Comparison of ENCODE assay signal across 3 cellular contexts in the genomic region with DNA sequence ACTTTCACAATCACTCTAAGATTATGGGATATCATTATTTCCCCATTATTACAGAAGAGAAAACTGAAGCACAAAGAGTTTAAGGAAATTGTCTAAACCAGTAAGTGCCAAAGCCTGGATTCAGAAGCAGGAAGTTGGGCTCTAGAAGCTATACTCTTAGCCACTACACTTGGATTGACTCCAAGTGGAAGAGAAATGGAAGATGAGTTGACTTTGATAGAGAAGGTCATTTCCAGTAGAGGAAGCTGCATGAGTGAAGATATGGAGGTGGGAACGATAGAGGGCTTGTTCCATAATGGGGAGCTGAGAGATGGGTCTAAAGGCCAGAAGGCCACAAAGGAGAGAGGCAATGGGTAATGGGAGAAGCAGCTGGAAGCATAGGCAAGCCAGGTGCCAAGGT.
A peak's percentile ranks its signal among the peaks of the same experiment; 100 is the strongest.
TF ChIP-seq lines count a peak whose summit lies in the region.

No MANE protein-coding gene starts in this region.

TF ChIP-seq in liver, 16 proteins besides CTCF, POLR2A, EP300 and RAD21:
- TF ChIP-seq, protein P1, sequence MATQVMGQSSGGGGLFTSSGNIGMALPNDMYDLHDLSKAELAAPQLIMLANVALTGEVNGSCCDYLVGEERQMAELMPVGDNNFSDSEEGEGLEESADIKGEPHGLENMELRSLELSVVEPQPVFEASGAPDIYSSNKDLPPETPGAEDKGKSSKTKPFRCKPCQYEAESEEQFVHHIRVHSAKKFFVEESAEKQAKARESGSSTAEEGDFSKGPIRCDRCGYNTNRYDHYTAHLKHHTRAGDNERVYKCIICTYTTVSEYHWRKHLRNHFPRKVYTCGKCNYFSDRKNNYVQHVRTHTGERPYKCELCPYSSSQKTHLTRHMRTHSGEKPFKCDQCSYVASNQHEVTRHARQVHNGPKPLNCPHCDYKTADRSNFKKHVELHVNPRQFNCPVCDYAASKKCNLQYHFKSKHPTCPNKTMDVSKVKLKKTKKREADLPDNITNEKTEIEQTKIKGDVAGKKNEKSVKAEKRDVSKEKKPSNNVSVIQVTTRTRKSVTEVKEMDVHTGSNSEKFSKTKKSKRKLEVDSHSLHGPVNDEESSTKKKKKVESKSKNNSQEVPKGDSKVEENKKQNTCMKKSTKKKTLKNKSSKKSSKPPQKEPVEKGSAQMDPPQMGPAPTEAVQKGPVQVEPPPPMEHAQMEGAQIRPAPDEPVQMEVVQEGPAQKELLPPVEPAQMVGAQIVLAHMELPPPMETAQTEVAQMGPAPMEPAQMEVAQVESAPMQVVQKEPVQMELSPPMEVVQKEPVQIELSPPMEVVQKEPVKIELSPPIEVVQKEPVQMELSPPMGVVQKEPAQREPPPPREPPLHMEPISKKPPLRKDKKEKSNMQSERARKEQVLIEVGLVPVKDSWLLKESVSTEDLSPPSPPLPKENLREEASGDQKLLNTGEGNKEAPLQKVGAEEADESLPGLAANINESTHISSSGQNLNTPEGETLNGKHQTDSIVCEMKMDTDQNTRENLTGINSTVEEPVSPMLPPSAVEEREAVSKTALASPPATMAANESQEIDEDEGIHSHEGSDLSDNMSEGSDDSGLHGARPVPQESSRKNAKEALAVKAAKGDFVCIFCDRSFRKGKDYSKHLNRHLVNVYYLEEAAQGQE (IDR thresholded peaks at IDR 0.05), result no peak
- TF ChIP-seq EGR1 (IDR thresholded peaks at IDR 0.05; ENCODE audit: low read depth in 2 of 2) (peak in 1 of 2 donors; percentile 15), NR2F2 (IDR thresholded peaks at IDR 0.05) (peak; percentile 90), FOXA1 (IDR thresholded peaks at IDR 0.05) (no peak)
- TF ChIP-seq, protein P2, sequence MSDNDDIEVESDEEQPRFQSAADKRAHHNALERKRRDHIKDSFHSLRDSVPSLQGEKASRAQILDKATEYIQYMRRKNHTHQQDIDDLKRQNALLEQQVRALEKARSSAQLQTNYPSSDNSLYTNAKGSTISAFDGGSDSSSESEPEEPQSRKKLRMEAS (IDR thresholded peaks at IDR 0.05), result peak; percentile 25

TF ChIP-seq in HepG2, 621 proteins besides CTCF, POLR2A, EP300 and RAD21:
- TF ChIP-seq GATA4 (IDR thresholded peaks at IDR 0.05; ENCODE audit: borderline replicate concordance, low read depth) (no peak), TBX3 (IDR thresholded peaks at IDR 0.05; ENCODE audit: borderline replicate concordance) (no peak), ZNF839 (CRISPR knock-in tag; IDR thresholded peaks at IDR 0.05; ENCODE audit: borderline replicate concordance) (no peak), ZNF343 (CRISPR knock-in tag; IDR thresholded peaks at IDR 0.05) (no peak)
- TF ChIP-seq, protein P3, sequence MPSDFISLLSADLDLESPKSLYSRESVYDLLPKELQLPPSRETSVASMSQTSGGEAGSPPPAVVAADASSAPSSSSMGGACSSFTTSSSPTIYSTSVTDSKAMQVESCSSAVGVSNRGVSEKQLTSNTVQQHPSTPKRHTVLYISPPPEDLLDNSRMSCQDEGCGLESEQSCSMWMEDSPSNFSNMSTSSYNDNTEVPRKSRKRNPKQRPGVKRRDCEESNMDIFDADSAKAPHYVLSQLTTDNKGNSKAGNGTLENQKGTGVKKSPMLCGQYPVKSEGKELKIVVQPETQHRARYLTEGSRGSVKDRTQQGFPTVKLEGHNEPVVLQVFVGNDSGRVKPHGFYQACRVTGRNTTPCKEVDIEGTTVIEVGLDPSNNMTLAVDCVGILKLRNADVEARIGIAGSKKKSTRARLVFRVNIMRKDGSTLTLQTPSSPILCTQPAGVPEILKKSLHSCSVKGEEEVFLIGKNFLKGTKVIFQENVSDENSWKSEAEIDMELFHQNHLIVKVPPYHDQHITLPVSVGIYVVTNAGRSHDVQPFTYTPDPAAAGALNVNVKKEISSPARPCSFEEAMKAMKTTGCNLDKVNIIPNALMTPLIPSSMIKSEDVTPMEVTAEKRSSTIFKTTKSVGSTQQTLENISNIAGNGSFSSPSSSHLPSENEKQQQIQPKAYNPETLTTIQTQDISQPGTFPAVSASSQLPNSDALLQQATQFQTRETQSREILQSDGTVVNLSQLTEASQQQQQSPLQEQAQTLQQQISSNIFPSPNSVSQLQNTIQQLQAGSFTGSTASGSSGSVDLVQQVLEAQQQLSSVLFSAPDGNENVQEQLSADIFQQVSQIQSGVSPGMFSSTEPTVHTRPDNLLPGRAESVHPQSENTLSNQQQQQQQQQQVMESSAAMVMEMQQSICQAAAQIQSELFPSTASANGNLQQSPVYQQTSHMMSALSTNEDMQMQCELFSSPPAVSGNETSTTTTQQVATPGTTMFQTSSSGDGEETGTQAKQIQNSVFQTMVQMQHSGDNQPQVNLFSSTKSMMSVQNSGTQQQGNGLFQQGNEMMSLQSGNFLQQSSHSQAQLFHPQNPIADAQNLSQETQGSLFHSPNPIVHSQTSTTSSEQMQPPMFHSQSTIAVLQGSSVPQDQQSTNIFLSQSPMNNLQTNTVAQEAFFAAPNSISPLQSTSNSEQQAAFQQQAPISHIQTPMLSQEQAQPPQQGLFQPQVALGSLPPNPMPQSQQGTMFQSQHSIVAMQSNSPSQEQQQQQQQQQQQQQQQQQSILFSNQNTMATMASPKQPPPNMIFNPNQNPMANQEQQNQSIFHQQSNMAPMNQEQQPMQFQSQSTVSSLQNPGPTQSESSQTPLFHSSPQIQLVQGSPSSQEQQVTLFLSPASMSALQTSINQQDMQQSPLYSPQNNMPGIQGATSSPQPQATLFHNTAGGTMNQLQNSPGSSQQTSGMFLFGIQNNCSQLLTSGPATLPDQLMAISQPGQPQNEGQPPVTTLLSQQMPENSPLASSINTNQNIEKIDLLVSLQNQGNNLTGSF (CRISPR knock-in tag; IDR thresholded peaks at IDR 0.05), result no peak

TF ChIP-seq in SK-N-SH, 30 proteins besides CTCF, POLR2A, EP300 and RAD21:
- TF ChIP-seq, protein P4, sequence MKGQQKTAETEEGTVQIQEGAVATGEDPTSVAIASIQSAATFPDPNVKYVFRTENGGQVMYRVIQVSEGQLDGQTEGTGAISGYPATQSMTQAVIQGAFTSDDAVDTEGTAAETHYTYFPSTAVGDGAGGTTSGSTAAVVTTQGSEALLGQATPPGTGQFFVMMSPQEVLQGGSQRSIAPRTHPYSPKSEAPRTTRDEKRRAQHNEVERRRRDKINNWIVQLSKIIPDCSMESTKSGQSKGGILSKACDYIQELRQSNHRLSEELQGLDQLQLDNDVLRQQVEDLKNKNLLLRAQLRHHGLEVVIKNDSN (IDR thresholded peaks at IDR 0.05; ENCODE audit: borderline replicate concordance, low read depth), result no peak
